ENCODE assay signal across 12 cellular contexts in the genomic region with DNA sequence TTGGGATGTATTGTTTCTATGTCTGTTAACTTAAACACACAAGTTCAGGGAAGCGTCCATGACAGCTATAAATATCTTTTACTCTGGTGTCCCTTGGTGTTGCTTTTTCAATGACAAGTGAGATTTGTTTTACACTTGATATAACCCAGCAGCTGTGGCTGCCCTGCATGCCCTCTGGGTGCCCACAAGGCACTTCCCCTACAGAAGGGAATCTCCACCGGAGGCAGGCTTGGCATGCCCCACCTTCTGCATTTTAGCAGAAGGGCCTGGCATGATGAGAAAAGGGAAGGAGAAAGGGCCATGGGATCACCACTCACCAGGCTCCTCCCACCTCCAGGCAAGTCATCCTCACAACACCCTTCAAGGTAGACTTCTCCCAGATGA. TPM values are rescaled to one million over a fixed set of nuclear protein-coding genes. Genes with fewer than 3 reads are reported as not detected.
DNase-seq lines count a peak whose midpoint lies in the region; ATAC-seq and TF ChIP-seq lines count a peak whose summit lies in the region.
"Had no signal": no experiment of that assay in that cellular context is flagged by ENCODE, and none has a peak within 500 bp of the region (broad histone marks: within the 10 kb centered on the region; RNA-seq: fewer than 3 reads in every experiment).

No MANE protein-coding gene starts in this region.

- peaks cover 15 to 18% of the 10 kb centered on the region in 2 experiments for H3K4me1 Mint-ChIP-seq in H9

- H3K27ac ChIP-seq in BLaER1, result 0 out of 2 replicates have a peak overlapping the region, but pooled peaks have one; percentile 25
- H3K27ac ChIP-seq in OCI-LY7 (ENCODE audit: low read depth, low read length, poor library complexity, severe bottlenecking), result peak overlapping the region; percentile 53
- no peak overlapping the region for H3K27ac ChIP-seq in H9 (ENCODE audit: insufficient read length, low read depth, low read length)
- H3K27ac ChIP-seq: prostate gland had no signal

- H3K27ac Mint-ChIP-seq in H9, result no peak overlapping the region

- H3K4ac ChIP-seq in H9 (ENCODE audit: low read depth, low read length), result no peak overlapping the region

- no peak for DNase-seq in OCI-LY7 (ENCODE audit: low spot score)
- peak; percentile 89 for DNase-seq in cardiac septum (ENCODE audit: low spot score)
- peak; percentile 67 for DNase-seq in pons (ENCODE audit: low spot score)
- no peak for DNase-seq in activated CD4-positive, alpha-beta T cell treated with anti-CD3 and anti-CD28 coated beads for 1 hour
- no peak for DNase-seq in H9
- DNase-seq: ACHN, activated T-cell treated with anti-CD3 and anti-CD28 coated beads for 4 hours had no signal

- H3K27me3 Mint-ChIP-seq in H9 (ENCODE audit: low read depth), result no peaks in the 10 kb centered on the region

- BruUV-seq in OCI-LY7 (replicated peaks; lab: Mats Ljungman, UMichigan), result no TSS peak

- whole genome bisulfite sequencing in H9 (ENCODE audit: extremely low coverage, insufficient read length, low lambda C conversion rate), result no CpG with 5 or more reads among the region's 2 CpGs

- no peak overlapping the region for H3K56ac ChIP-seq in H9 (ENCODE audit: insufficient read length, low read depth, low read length)

- no peak overlapping the region for H3K23ac ChIP-seq in H9 (ENCODE audit: insufficient read length, low read depth, low read length)

- no peak for TF ChIP-seq CTCF in OCI-LY7 (conservative IDR thresholded peaks at IDR 0.05; ENCODE audit: low read length)
- no peak for TF ChIP-seq CTCF in H9 (conservative IDR thresholded peaks at IDR 0.05)

- no peak overlapping the region for H3K14ac ChIP-seq in H9 (ENCODE audit: insufficient read depth, low read length)

- peaks cover 0 to 9% (median 5%) of the 10 kb centered on the region in 3 experiments; a peak in 3 of 7 replicates for H3K36me3 Mint-ChIP-seq in H9 (ENCODE audit: insufficient read depth in 1 of 3, low read depth in 3 of 3)

- no peak overlapping the region for H2BK120ac ChIP-seq in H9 (ENCODE audit: low read depth, low read length, poor library complexity, severe bottlenecking)

- H3K79me1 ChIP-seq in H9 (ENCODE audit: insufficient read depth, low read depth, low read length, poor library complexity, severe bottlenecking), result peaks cover 3% of the 10 kb centered on the region

- no peak overlapping the region for H4K5ac ChIP-seq in H9 (ENCODE audit: insufficient read length, low read depth, low read length)

- no peaks in the 10 kb centered on the region for H3K9me3 Mint-ChIP-seq in H9

- intact Hi-C loops in OCI-LY7 (cut with micrococcal nuclease; ENCODE audit: unreplicated experiment), result no loop called here
- intact Hi-C loops in cardiac septum (cut with DNase I), result loop anchor here (2.0 kb wide), 1 partner anchor 17 kb away; no protein-coding TSS in a partner anchor

- H3K9me3 ChIP-seq in BLaER1 (no peaks in the 10 kb centered on the region), OCI-LY7 (ENCODE audit: low read length) (no peaks in the 10 kb centered on the region), H9 (ENCODE audit: control insufficient read depth, low read depth, low read length) (no peaks in the 10 kb centered on the region)
- H3K9me3 ChIP-seq: body of pancreas, prostate gland had no signal

- no peaks in the 10 kb centered on the region for H3K23me2 ChIP-seq in H9 (ENCODE audit: insufficient read length, low read depth, low read length, poor library complexity, severe bottlenecking)

- no peak overlapping the region for H2BK15ac ChIP-seq in H9 (ENCODE audit: low read depth, low read length)

- no peak overlapping the region for H2AFZ ChIP-seq in OCI-LY7 (ENCODE audit: low read length)
- H2AFZ ChIP-seq in H9 (ENCODE audit: low read length), result no peak overlapping the region

- H3K4me2 ChIP-seq in BLaER1, result peak overlapping the region; percentile 94
- peak overlapping the region; percentile 83 for H3K4me2 ChIP-seq in OCI-LY7 (ENCODE audit: low read length)
- H3K4me2 ChIP-seq in H9 (ENCODE audit: insufficient read depth, insufficient read length, low read length), result no peak overlapping the region

- no peak overlapping the region for H2BK5ac ChIP-seq in H9 (ENCODE audit: insufficient read length, low read length)

- H2BK12ac ChIP-seq in H9 (ENCODE audit: insufficient read length, low read depth, low read length), result no peak overlapping the region

- CTCF ChIA-PET in OCI-LY7 (lab: Charles Lee; ENCODE audit: unreplicated experiment), result interaction anchor here (1.1 kb wide), 2 partner anchors 18 to 25 kb away, joined by 3 read pairs; no protein-coding TSS in a partner anchor

- no peak overlapping the region for H2AK5ac ChIP-seq in H9 (ENCODE audit: insufficient read length, low read length)

- H3K18ac ChIP-seq in H9 (ENCODE audit: insufficient read length, low read depth, low read length), result no peak overlapping the region

- H3K4me3 Mint-ChIP-seq in H9, result no peak overlapping the region

- POLR2A ChIA-PET in OCI-LY7 (lab: Charles Lee), result interaction anchor here (2.2 to 2.8 kb wide), 2 partner anchors 10 to 24 kb away, joined by 5 to 18 read pairs; no protein-coding TSS in a partner anchor

- H3K36me3 ChIP-seq in BLaER1 (peaks cover 12% of the 10 kb centered on the region; the same call in 1 of the 2 replicates), OCI-LY7 (ENCODE audit: insufficient read depth, low read length) (peaks cover 82% of the 10 kb centered on the region)
- H3K36me3 ChIP-seq: prostate gland had no signal

- ATAC-seq in HG03457 (IDR thresholded peaks at IDR 0.05; ENCODE audit: unreplicated experiment) (no peak), GM19023 (IDR thresholded peaks at IDR 0.05; ENCODE audit: unreplicated experiment) (no peak)
- ATAC-seq: body of pancreas had no signal

- H3K27me3 ChIP-seq in BLaER1 (no peaks in the 10 kb centered on the region), H9 (ENCODE audit: insufficient read depth, low read length) (no peaks in the 10 kb centered on the region)
- H3K27me3 ChIP-seq: body of pancreas had no signal

- no peaks in the 10 kb centered on the region for H3K9me2 ChIP-seq in OCI-LY7 (ENCODE audit: insufficient read depth, low read length)

- H4K8ac ChIP-seq in H9 (replicated peaks; ENCODE audit: insufficient read length, low read depth, low read length), result no peak overlapping the region

- H3K79me2 ChIP-seq in OCI-LY7 (ENCODE audit: insufficient read depth, low read depth, low read length) (peaks cover 99% of the 10 kb centered on the region), H9 (ENCODE audit: insufficient read depth, low read length) (peaks cover 2% of the 10 kb centered on the region; the same call in 1 of the 2 replicates)

- no peak overlapping the region for H2BK20ac ChIP-seq in H9 (ENCODE audit: low read depth, low read length, poor library complexity, severe bottlenecking)

- H4K91ac ChIP-seq in H9 (ENCODE audit: insufficient read length, low read depth, low read length), result no peak overlapping the region

- peak overlapping the region; percentile 22; the same call in 1 of the 2 replicates for H3K9ac ChIP-seq in BLaER1
- no peak overlapping the region for H3K9ac ChIP-seq in H9 (ENCODE audit: extremely low read depth, insufficient read length, low read length)

- H3K4me3 ChIP-seq in BLaER1 (no peak overlapping the region; the same call in 1 of the 2 replicates), OCI-LY7 (ENCODE audit: low read depth, low read length, poor library complexity, severe bottlenecking) (peak overlapping the region; percentile 38)
- H3K4me3 ChIP-seq: body of pancreas, prostate gland had no signal

- peaks cover 94% of the 10 kb centered on the region for H4K20me1 ChIP-seq in BLaER1
- peaks cover 19% of the 10 kb centered on the region; the same call in 1 of the 2 replicates for H4K20me1 ChIP-seq in OCI-LY7 (ENCODE audit: insufficient read depth, low read length)
- H4K20me1 ChIP-seq in H9 (ENCODE audit: control insufficient read depth, insufficient read depth, insufficient read length), result no peaks in the 10 kb centered on the region

- H3T11ph ChIP-seq in H9 (ENCODE audit: low read length), result no peak overlapping the region

- H3K4me1 ChIP-seq in BLaER1 (peaks cover 93% of the 10 kb centered on the region), OCI-LY7 (ENCODE audit: insufficient read depth, low read length, poor library complexity, severe bottlenecking) (peaks cover 89% of the 10 kb centered on the region), H9 (ENCODE audit: insufficient read depth, low read length) (no peaks in the 10 kb centered on the region; the same call in 1 of the 2 replicates)
- H3K4me1 ChIP-seq: prostate gland had no signal

RNA-seq across cellular contexts. Expression of gene ATP6V1E2, which starts 5.7 kb away (rescaled TPM):
- 18.9 and 21.1 TPM in 2 replicates for total RNA-seq in OCI-LY7 (2014; rRNA removed; shearing (Covaris generic))
- total RNA-seq in OCI-LY7 (2022) (55.3 and 55.6 TPM in 2 replicates), cardiac septum (8.7 TPM), H9 (2021) (6.3 and 6.9 TPM in 2 replicates)

RNA-seq across cellular contexts. Expression of gene RHOQ, which starts 5.8 kb away (rescaled TPM):
- total RNA-seq in OCI-LY7 (2014; rRNA removed; shearing (Covaris generic)), result 62.0 and 65.7 TPM in 2 replicates
- total RNA-seq in OCI-LY7 (2022) (171 and 198 TPM in 2 replicates), cardiac septum (314 TPM), H9 (2021) (39.9 and 41.5 TPM in 2 replicates)

Comparison
In these comparisons a context has a peak if more than half of its experiments do, and no peak if none do; other contexts are left out.
1. DNase-seq: peak in cardiac septum (single experiment) and pons (single experiment); none in OCI-LY7 (single experiment), activated CD4-positive, alpha-beta T cell treated with anti-CD3 and anti-CD28 coated beads for 1 hour (single experiment) and H9 (single experiment).